Comparison of ENCODE assay signal across 18 cellular contexts in the genomic region with DNA sequence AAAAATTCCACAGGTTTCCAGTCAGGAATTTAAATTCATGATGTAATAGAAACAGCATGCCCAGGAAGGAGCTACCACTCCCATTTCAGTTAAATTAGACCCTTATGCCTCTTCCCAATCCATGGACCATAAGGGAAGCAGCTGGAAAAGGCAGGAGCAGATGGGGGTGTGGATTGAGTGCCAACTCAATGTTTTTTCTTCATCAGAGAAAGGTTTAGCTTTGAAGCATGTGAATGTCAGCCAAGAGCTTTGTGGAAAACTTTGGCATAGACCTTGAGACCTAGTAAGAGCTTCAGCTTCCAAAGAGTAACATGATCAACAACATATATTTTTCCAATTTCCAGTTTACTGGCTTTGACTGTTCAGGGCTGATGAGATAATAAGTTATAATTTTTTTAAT.
"Had no signal": no experiment of that assay in that cellular context is flagged by ENCODE, and none has a peak within 500 bp of the region (broad histone marks: within the 10 kb centered on the region; RNA-seq: fewer than 3 reads in every experiment).

No MANE protein-coding gene starts in this region.

- H3K36me3 ChIP-seq: gastroesophageal sphincter, heart right ventricle, left ventricle myocardium inferior, tibial artery had no signal

- H3K4me1 ChIP-seq: gastroesophageal sphincter, heart right ventricle, left ventricle myocardium inferior, tibial artery had no signal

- H3K4me3 ChIP-seq: gastroesophageal sphincter, heart right ventricle, left ventricle myocardium inferior, tibial artery had no signal

- ATAC-seq: activated naive CD8-positive, alpha-beta T cell treated with anti-CD3 and anti-CD28 coated beads, Interleukin-2, amount 50 U/mL, for 24 hours; gastroesophageal sphincter; heart right ventricle had no signal

- H3K9me3 ChIP-seq: gastroesophageal sphincter, left ventricle myocardium inferior, tibial artery had no signal

- H3K27ac ChIP-seq: epithelial cell of prostate, gastroesophageal sphincter, heart right ventricle, left ventricle myocardium inferior, tibial artery had no signal

- H3K27me3 ChIP-seq: gastroesophageal sphincter, heart right ventricle, tibial artery had no signal

- DNase-seq: activated CD4-positive, alpha-beta T cell treated with anti-CD3 and anti-CD28 coated beads, Interleukin-2, amount 50 U/mL, for 1 hour; activated CD8-positive, alpha-beta memory T cell treated with anti-CD3 and anti-CD28 coated beads for 24 hours; activated CD8-positive, alpha-beta memory T cell treated with anti-CD3 and anti-CD28 coated beads, Interleukin-2, amount 50 U/mL, for 48 hours; activated effector memory CD4-positive, alpha-beta T cell treated with Interleukin-2 at 50 U/mL for 16 hours; activated naive CD4-positive, alpha-beta T cell treated with anti-CD3 and anti-CD28 coated beads, Interleukin-2, amount 10 ng/mL, durations not matched to agents 7 days and 5 days; activated naive CD8-positive, alpha-beta T cell treated with anti-CD3 and anti-CD28 coated beads, Interleukin-2, amount 50 U/mL, for 24 hours; activated T-cell treated with anti-CD3 and anti-CD28 coated beads, Interleukin-2, amount 50 U/mL, for 48 hours; aorta; heart right ventricle; kidney glomerular epithelial cell; left ventricle myocardium inferior; stimulated activated CD4-positive, alpha-beta T cell treated with anti-CD3 and anti-CD28 coated beads, Interleukin-12 subunit alpha, Interleukin-12 subunit beta, amount 100 ng/mL, for 4 hours; stimulated activated CD4-positive, alpha-beta T cell treated with anti-CD3 and anti-CD28 coated beads, Interleukin-1b, Interleukin-23, amount 100 ng/mL, for 48 hours; stimulated activated CD8-positive, alpha-beta memory T cell treated with anti-CD3 and anti-CD28 coated beads, Interleukin-4, amount 100 ng/mL, for 48 hours; stimulated activated naive CD4-positive, alpha-beta T cell; tibial artery had no signal
